Comparison of ENCODE assay signal across 1 cellular context in the genomic region with DNA sequence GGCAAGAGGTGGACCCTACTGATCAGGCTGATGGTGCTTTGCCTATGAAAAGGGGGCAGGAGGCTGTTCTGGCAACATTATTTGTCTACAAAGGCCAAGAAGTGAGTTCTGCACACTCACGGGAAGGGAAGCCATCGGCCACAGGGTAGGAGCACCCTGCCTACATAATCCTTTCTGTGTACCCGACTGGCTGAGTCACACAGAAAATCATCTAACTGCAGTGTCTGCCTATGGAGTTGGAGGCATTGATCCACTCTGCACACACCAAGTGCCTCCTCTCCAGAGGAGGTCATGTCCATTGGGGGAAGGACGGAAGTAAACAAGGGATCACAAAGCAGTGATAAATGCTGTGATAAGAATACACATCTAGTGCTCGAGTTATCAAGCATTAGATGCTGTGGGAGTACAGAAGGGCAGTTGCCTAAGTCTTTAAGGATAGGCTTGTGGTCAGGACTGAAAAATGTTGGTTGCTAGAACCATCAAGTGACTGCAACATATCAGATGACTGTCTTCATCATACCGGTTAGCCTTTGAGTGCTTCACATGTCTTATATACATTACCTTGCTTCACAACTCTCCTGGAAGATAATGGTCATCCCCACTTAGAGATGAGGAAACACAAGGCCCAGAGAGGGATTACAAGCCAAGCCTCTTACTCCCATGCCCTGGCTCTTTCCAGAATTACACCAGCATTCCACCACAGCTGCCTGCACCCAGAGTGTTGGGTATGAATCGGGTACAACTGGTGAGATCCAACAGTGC.
TF ChIP-seq lines count a peak whose summit lies in the region.

No MANE protein-coding gene starts in this region.

TF ChIP-seq in HepG2, 621 proteins besides CTCF, POLR2A, EP300 and RAD21 (continued from another document):
- TF ChIP-seq ZEB1 (IDR thresholded peaks at IDR 0.05; ENCODE audit: insufficient replicate concordance, low read depth) (no peak), CREM (IDR thresholded peaks at IDR 0.05) (peak; percentile 67; the same call in 1 of the 2 replicates), CREM (CRISPR knock-in tag; IDR thresholded peaks at IDR 0.05) (no peak), ZNF878 (CRISPR knock-in tag; IDR thresholded peaks at IDR 0.05) (no peak), JUNB (CRISPR knock-in tag; IDR thresholded peaks at IDR 0.05; ENCODE audit: borderline replicate concordance) (peak; percentile 54; the same call in 1 of the 2 replicates), TBX3 (IDR thresholded peaks at IDR 0.05; ENCODE audit: borderline replicate concordance) (no peak), FOXA1 (IDR thresholded peaks at IDR 0.05) (0 out of 2 replicates have a peak, but pooled peaks have one; percentile 38), FOXA1 (CRISPR knock-in tag; IDR thresholded peaks at IDR 0.05) (peak; percentile 94), NKX3-1 (CRISPR knock-in tag; IDR thresholded peaks at IDR 0.05) (no peak), NR2F1 (CRISPR knock-in tag; IDR thresholded peaks at IDR 0.05) (0 out of 4 replicates have a peak, but pooled peaks have one; percentile 22 to 48), MED13 (CRISPR knock-in tag; IDR thresholded peaks at IDR 0.05) (no peak), PHF8 (CRISPR knock-in tag; IDR thresholded peaks at IDR 0.05) (no peak), ZNF34 (CRISPR knock-in tag; IDR thresholded peaks at IDR 0.05; ENCODE audit: borderline replicate concordance) (no peak), ZNF703 (CRISPR knock-in tag; IDR thresholded peaks at IDR 0.05; ENCODE audit: borderline replicate concordance) (no peak)
- TF ChIP-seq, protein P1, sequence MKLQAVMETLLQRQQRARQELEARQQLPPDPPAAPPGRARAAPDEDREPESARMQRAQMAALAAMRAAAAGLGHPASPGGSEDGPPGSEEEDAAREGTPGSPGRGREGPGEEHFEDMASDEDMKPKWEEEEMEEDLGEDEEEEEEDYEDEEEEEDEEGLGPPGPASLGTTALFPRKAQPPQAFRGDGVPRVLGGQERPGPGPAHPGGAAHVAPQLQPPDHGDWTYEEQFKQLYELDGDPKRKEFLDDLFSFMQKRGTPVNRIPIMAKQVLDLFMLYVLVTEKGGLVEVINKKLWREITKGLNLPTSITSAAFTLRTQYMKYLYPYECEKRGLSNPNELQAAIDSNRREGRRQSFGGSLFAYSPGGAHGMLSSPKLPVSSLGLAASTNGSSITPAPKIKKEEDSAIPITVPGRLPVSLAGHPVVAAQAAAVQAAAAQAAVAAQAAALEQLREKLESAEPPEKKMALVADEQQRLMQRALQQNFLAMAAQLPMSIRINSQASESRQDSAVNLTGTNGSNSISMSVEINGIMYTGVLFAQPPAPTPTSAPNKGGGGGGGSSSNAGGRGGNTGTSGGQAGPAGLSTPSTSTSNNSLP (IDR thresholded peaks at IDR 0.05; ENCODE audit: low read depth, low read length) = peak; percentile 59; the same call in 1 of the 2 replicates
- TF ChIP-seq, protein P2, sequence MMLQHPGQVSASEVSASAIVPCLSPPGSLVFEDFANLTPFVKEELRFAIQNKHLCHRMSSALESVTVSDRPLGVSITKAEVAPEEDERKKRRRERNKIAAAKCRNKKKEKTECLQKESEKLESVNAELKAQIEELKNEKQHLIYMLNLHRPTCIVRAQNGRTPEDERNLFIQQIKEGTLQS (CRISPR knock-in tag; IDR thresholded peaks at IDR 0.05) = peak; percentile 60; the same call in 1 of the 2 replicates
